ENCODE assay signal across 28 cellular contexts in genomic region chr9:116422119-116422979, GRCh38.
"Had no signal": no experiment of that assay in that cellular context is flagged by ENCODE, and none has a peak within 500 bp of the region (broad histone marks: within the 10 kb centered on the region; RNA-seq: fewer than 3 reads in every experiment).

No MANE protein-coding gene starts in this region.

- H3K4me3 Mint-ChIP-seq: immature natural killer cell; mesothelial cell of epicardium; naive B cell; natural killer cell; nephron progenitor cell; neural progenitor cell; stimulated activated naive B cell treated with anti-CD40 and anti-IgM and Interleukin-4, amounts not matched to agents 10 μg/mL and 1 μg/mL and 100 μg/mL, for 72 hours had no signal

- H3K4me1 ChIP-seq: left ventricle myocardium inferior, neural progenitor cell, parathyroid adenoma, psoas muscle, right lobe of liver, stomach, testis, thyroid gland, transverse colon, upper lobe of left lung, vagina had no signal

- H3K9me3 ChIP-seq: left ventricle myocardium inferior, neutrophil, psoas muscle, right lobe of liver, stomach, testis, thyroid gland, transverse colon, upper lobe of left lung, vagina had no signal

- DNase-seq: immature natural killer cell; islet precursor cell; left ventricle myocardium inferior; mesendoderm; naive B cell; natural killer cell; nephron progenitor cell; occipital lobe; psoas muscle; right lobe of liver; stimulated activated CD4-positive, alpha-beta T cell treated with anti-CD3 and anti-CD28 coated beads, Interleukin-1b, Interleukin-23, amount 100 ng/mL, for 48 hours; stimulated activated CD4-positive, alpha-beta T cell treated with anti-CD3 and anti-CD28 coated beads, Interleukin-2, amount 100 ng/mL, for 48 hours; stimulated activated CD4-positive, alpha-beta T cell treated with anti-CD3 and anti-CD28 coated beads, Interleukin-4, amount 100 ng/mL, for 4 hours; stimulated activated CD8-positive, alpha-beta memory T cell treated with anti-CD3 and anti-CD28 coated beads, Interleukin-4, amount 100 ng/mL, for 48 hours; stimulated activated naive B cell treated with anti-CD40 and anti-IgM and Interleukin-4, amounts not matched to agents 10 μg/mL and 1 μg/mL and 100 μg/mL, for 72 hours; stimulated activated naive CD8-positive, alpha-beta T cell treated with anti-CD3 and anti-CD28 coated beads, Interleukin-15, Interleukin-2, amounts not matched to agents 100 U/mL and 50 U/mL, for 24 hours; stomach; testis; thyroid gland; transverse colon; upper lobe of left lung had no signal

- ATAC-seq: natural killer cell; psoas muscle; right lobe of liver; stimulated activated naive B cell treated with anti-CD40 and anti-IgM and Interleukin-4, amounts not matched to agents 10 μg/mL and 1 μg/mL and 100 μg/mL, for 72 hours; stimulated activated naive CD8-positive, alpha-beta T cell treated with anti-CD3 and anti-CD28 coated beads, Interleukin-15, Interleukin-2, amounts not matched to agents 100 U/mL and 50 U/mL, for 24 hours had no signal

- H3K4me1 Mint-ChIP-seq: immature natural killer cell; mesothelial cell of epicardium; natural killer cell; neural progenitor cell; stimulated activated naive B cell treated with anti-CD40 and anti-IgM and Interleukin-4, amounts not matched to agents 10 μg/mL and 1 μg/mL and 100 μg/mL, for 72 hours had no signal

- H3K4me3 ChIP-seq: left ventricle myocardium inferior, lung, neural progenitor cell, psoas muscle, right lobe of liver, smooth muscle cell, stomach, testis, thyroid gland, transverse colon, upper lobe of left lung, vagina had no signal

- H3K9me3 Mint-ChIP-seq: mesothelial cell of epicardium; nephron progenitor cell; neural progenitor cell; stimulated activated naive B cell treated with anti-CD40 and anti-IgM and Interleukin-4, amounts not matched to agents 10 μg/mL and 1 μg/mL and 100 μg/mL, for 72 hours had no signal

- H3K27ac Mint-ChIP-seq: immature natural killer cell; mesothelial cell of epicardium; naive B cell; natural killer cell; nephron progenitor cell; neural progenitor cell; stimulated activated naive B cell treated with anti-CD40 and anti-IgM and Interleukin-4, amounts not matched to agents 10 μg/mL and 1 μg/mL and 100 μg/mL, for 72 hours had no signal

- H3K36me3 Mint-ChIP-seq: natural killer cell had no signal

- H3K27me3 ChIP-seq: neural progenitor cell, neutrophil, right lobe of liver, stomach, testis, thyroid gland, transverse colon, upper lobe of left lung, vagina had no signal

- H3K27ac ChIP-seq: left ventricle myocardium inferior, neural progenitor cell, neutrophil, parathyroid adenoma, psoas muscle, right lobe of liver, stomach, testis, thyroid gland, transverse colon, upper lobe of left lung, vagina had no signal

- H3K36me3 ChIP-seq: neural progenitor cell, neutrophil, right lobe of liver, thyroid gland, transverse colon, upper lobe of left lung, vagina had no signal

- H3K27me3 Mint-ChIP-seq: naive B cell; stimulated activated naive B cell treated with anti-CD40 and anti-IgM and Interleukin-4, amounts not matched to agents 10 μg/mL and 1 μg/mL and 100 μg/mL, for 72 hours had no signal
